In genomic region chr12:126480396-126480795, GRCh38 we compare ENCODE assay signal across 1 cellular context.
TF ChIP-seq lines count a peak whose summit lies in the region.

No MANE protein-coding gene starts in this region.

TF ChIP-seq in H1, 55 proteins besides CTCF, POLR2A, EP300 and RAD21 (continued from another document):
- TF ChIP-seq EZH2 (IDR thresholded peaks at IDR 0.05; ENCODE audit: low read depth, low read length, severe bottlenecking) (no peak), SRF (IDR thresholded peaks at IDR 0.05; ENCODE audit: low read depth, low read length) (no peak), TBP (IDR thresholded peaks at IDR 0.05; ENCODE audit: low read depth, low read length) (no peak), SP2 (IDR thresholded peaks at IDR 0.05; ENCODE audit: low read length) (no peak), FOSL1 (IDR thresholded peaks at IDR 0.05; ENCODE audit: insufficient read depth, low read depth, low read length) (no peak), BCL11A (IDR thresholded peaks at IDR 0.05; ENCODE audit: low read depth in 2 of 2, low read length in 2 of 2) (no peak), ASH2L (IDR thresholded peaks at IDR 0.05; ENCODE audit: low read length) (no peak)
